In genomic region chr17:42609182-42609813, GRCh38 we compare ENCODE assay signal across 8 cellular contexts. TPM values are rescaled to one million over a fixed set of nuclear protein-coding genes. Genes with fewer than 3 reads are reported as not detected.
DNase-seq lines count a peak whose midpoint lies in the region; ATAC-seq and TF ChIP-seq lines count a peak whose summit lies in the region.

Gene RETREG3 (minus strand): TSS chr17:42609374. CDS start chr17:42609324, 50 bp downstream.
Gene TUBG1 (plus strand): TSS chr17:42609683. CDS start chr17:42609738, 55 bp downstream.

- DNase-seq in NCI-H187 treated with DMSO at 0.1 percent for 48 hours (lab: John Stamatoyannopoulos, UW) (peak; percentile 95), anterior cingulate cortex (lab: John Stamatoyannopoulos, UW) (peak; percentile 91 to 99 (median 99)), left ventricle myocardium superior (peak; percentile 100), prostate gland (ENCODE audit: low spot score) (peak; percentile 98)

- H3K36me3 ChIP-seq in prostate gland (peaks cover 0 to 5% of the 10 kb centered on the region in 2 donors), urinary bladder (ENCODE audit: insufficient read depth) (no peaks in the 10 kb centered on the region)

- H3K27ac ChIP-seq in prostate gland (peak within 1 kb of the TSS; percentile 92 to 93), urinary bladder (ENCODE audit: low read depth) (peak within 1 kb of the TSS; percentile 88)

- peak; percentile 96 for TF ChIP-seq POLR2A in prostate gland (IDR thresholded peaks at IDR 0.05)

- ATAC-seq in GM18499 (IDR thresholded peaks at IDR 0.05; ENCODE audit: insufficient read depth, unreplicated experiment) (peak; percentile 67), HG02943 (IDR thresholded peaks at IDR 0.05; ENCODE audit: low read depth, unreplicated experiment) (peak; percentile 90), left ventricle myocardium superior (peak; percentile 98)

- TF ChIP-seq CTCF in prostate gland (IDR thresholded peaks at IDR 0.05): peak in 2 of 4 experiments; percentile 33 to 45

- no peaks in the 10 kb centered on the region for H3K9me3 ChIP-seq in prostate gland

- H3K4me1 ChIP-seq in prostate gland (replicated peaks): no peaks in the 10 kb centered on the region
- H3K4me1 ChIP-seq in urinary bladder (ENCODE audit: insufficient read depth): no peaks in the 10 kb centered on the region

- H3K4me3 ChIP-seq in prostate gland (peak within 1 kb of the TSS; percentile 70 to 85), urinary bladder (ENCODE audit: low read depth, low read length) (peak within 1 kb of the TSS; percentile 61)

- under 1% methylated on average over 66 of the region's 66 CpGs for WGBS in prostate gland
- WGBS in urinary bladder: under 1% methylated on average over 66 of the region's 66 CpGs

- intact Hi-C loops in T-helper 2 cell treated with Interferon-gamma antibody and Interleukin-4, amounts not matched to agents 100 ng/mL and 5 ng/mL, for 36 hours (cut with micrococcal nuclease): loop anchor here (1.0 to 2.0 kb wide), 4 partner anchors 31 to 136 kb away; partner anchors contain the start of gene EZH1
- intact Hi-C loops in left ventricle myocardium superior (cut with micrococcal nuclease) (no loop called here), prostate gland (cut with DNase I) (loop anchor here (5.0 kb wide), 2 partner anchors 48 to 68 kb away; partner anchors contain the start of genes PLEKHH3 and TUBG2)

- H3K27me3 ChIP-seq in prostate gland (replicated peaks; ENCODE audit: insufficient read depth): no peaks in the 10 kb centered on the region

RNA-seq across cellular contexts. Expression of gene RETREG3, which starts in this region (rescaled TPM):
- 50.7 and 52.7 TPM in 2 replicates for total RNA-seq in T-helper 2 cell treated with Interferon-gamma antibody and Interleukin-4, amounts not matched to agents 100 ng/mL and 5 ng/mL, for 36 hours
- total RNA-seq in left ventricle myocardium superior: 25.7 TPM
- total RNA-seq in prostate gland: 100 to 1,000 TPM in 1 of 2 donors, 10 to 100 TPM in 1; 92.8 to 126 TPM
- total RNA-seq in urinary bladder: 49.9 TPM
- polyA plus RNA-seq in urinary bladder: 21.2 TPM

RNA-seq across cellular contexts. Expression of gene TUBG1, which starts in this region (rescaled TPM):
- 66.8 and 67.6 TPM in 2 replicates for total RNA-seq in T-helper 2 cell treated with Interferon-gamma antibody and Interleukin-4, amounts not matched to agents 100 ng/mL and 5 ng/mL, for 36 hours
- 46.0 TPM for total RNA-seq in left ventricle myocardium superior
- total RNA-seq in prostate gland: 10 to 100 TPM; 38.7 to 78.4 TPM
- total RNA-seq in urinary bladder: 15.2 TPM
- polyA plus RNA-seq in urinary bladder: 42.9 TPM

Comparison
In these comparisons a context has a peak if more than half of its experiments do, and no peak if none do; other contexts are left out.
1. Peak in every context shown above with its lines: DNase-seq, ATAC-seq, H3K4me3 ChIP-seq and H3K27ac ChIP-seq.